In genomic region chr2:241103176-241103595, GRCh38 we compare ENCODE assay signal across 8 cellular contexts. TPM values are rescaled to one million over a fixed set of nuclear protein-coding genes. Genes with fewer than 3 reads are reported as not detected.
DNase-seq lines count a peak whose midpoint lies in the region; ATAC-seq and TF ChIP-seq lines count a peak whose summit lies in the region.

No MANE protein-coding gene starts in this region.

- H3K36me3 Mint-ChIP-seq in CD8-positive, alpha-beta memory T cell = peaks cover 0 to 80% (median 9%) of the 10 kb centered on the region in 3 donors

- no peak overlapping the region for H3K4ac ChIP-seq in neuronal stem cell (ENCODE audit: low read length)

- H3K23ac ChIP-seq in neuronal stem cell (ENCODE audit: low read depth, low read length, poor library complexity) = no peak overlapping the region

- TF ChIP-seq CTCF in OCI-LY1 (IDR thresholded peaks at IDR 0.05; ENCODE audit: low read length) = no peak

- H3K79me1 ChIP-seq in neuronal stem cell (ENCODE audit: low read depth, low read length) = peaks cover 9% of the 10 kb centered on the region

- no peaks in the 10 kb centered on the region for H3K9me3 ChIP-seq in CD8-positive, alpha-beta memory T cell (ENCODE audit: low read length)
- H3K9me3 ChIP-seq in OCI-LY1 (ENCODE audit: low read length) = no peaks in the 10 kb centered on the region
- no peaks in the 10 kb centered on the region for H3K9me3 ChIP-seq in endocrine pancreas (ENCODE audit: control insufficient read depth, low read length)
- no peaks in the 10 kb centered on the region for H3K9me3 ChIP-seq in neuronal stem cell (replicated peaks in 1 of 2; ENCODE audit: control insufficient read depth in 2 of 2, insufficient read depth in 1 of 2, low read depth in 1 of 2, low read length in 2 of 2)

- peak overlapping the region; percentile 95 to 99 (median 97) for H3K4me3 Mint-ChIP-seq in CD8-positive, alpha-beta memory T cell

- no peak for ATAC-seq in GM19395 (IDR thresholded peaks at IDR 0.05; ENCODE audit: unreplicated experiment)
- ATAC-seq in left lobe of liver = no peak

- H2BK12ac ChIP-seq in neuronal stem cell (ENCODE audit: low read length) = no peak overlapping the region

- H2BK120ac ChIP-seq in neuronal stem cell (ENCODE audit: low read depth, low read length) = no peak overlapping the region

- DNase-seq in CD8-positive, alpha-beta memory T cell = peak in 1 of 5 donors; percentile 25
- DNase-seq in neuronal stem cell (ENCODE audit: low spot score) (no peak), GM19240 (ENCODE audit: insufficient read length, low spot score) (no peak), ACHN (no peak), left lobe of liver (ENCODE audit: low spot score) (no peak)

- H2BK5ac ChIP-seq in neuronal stem cell (ENCODE audit: low read length) = no peak overlapping the region

- peak overlapping the region; percentile 76 for H3K4me2 ChIP-seq in OCI-LY1 (ENCODE audit: low read length)
- H3K4me2 ChIP-seq in neuronal stem cell (ENCODE audit: insufficient read depth, low read length, poor library complexity, severe bottlenecking) = peak overlapping the region; percentile 52

- in situ Hi-C loops in ACHN (cut with HindIII; ENCODE audit: low pct_ligation_motif_present, low pct_unique_long_range_greater_than_20kb, low sequenced_read_pairs) = no loop called here

- H3K4me1 ChIP-seq in CD8-positive, alpha-beta memory T cell (ENCODE audit: insufficient read depth, low read length) = peaks cover 67% of the 10 kb centered on the region
- H3K4me1 ChIP-seq in OCI-LY1 (ENCODE audit: insufficient read depth, low read length, severe bottlenecking) = peaks cover 49% of the 10 kb centered on the region
- no peaks in the 10 kb centered on the region for H3K4me1 ChIP-seq in endocrine pancreas (ENCODE audit: control insufficient read depth, insufficient read depth, low read length)
- H3K4me1 ChIP-seq in neuronal stem cell (ENCODE audit: control insufficient read depth in 2 of 2, insufficient read depth in 1 of 2, low read depth in 1 of 2, low read length in 2 of 2) = peaks cover 4 to 10% of the 10 kb centered on the region in 2 donors

- no peak overlapping the region for H3K14ac ChIP-seq in neuronal stem cell (ENCODE audit: low read length)

- H3F3A ChIP-seq in OCI-LY1 (ENCODE audit: insufficient read depth, low read length) = no peaks in the 10 kb centered on the region

- H3K9ac ChIP-seq in OCI-LY1 (ENCODE audit: low read length) = peak overlapping the region; percentile 92
- peak overlapping the region; percentile 93 for H3K9ac ChIP-seq in endocrine pancreas (ENCODE audit: control insufficient read depth, insufficient read depth, low read length)
- no peak overlapping the region for H3K9ac ChIP-seq in neuronal stem cell (ENCODE audit: low read depth, low read length, poor library complexity)

- no peak overlapping the region for H2AFZ ChIP-seq in OCI-LY1 (ENCODE audit: low read length)
- peak overlapping the region; percentile 96 for H2AFZ ChIP-seq in neuronal stem cell (ENCODE audit: low read length)

- H3K27ac ChIP-seq in CD8-positive, alpha-beta memory T cell (ENCODE audit: low read depth, low read length) = peak overlapping the region; percentile 77
- peak overlapping the region; percentile 77 for H3K27ac ChIP-seq in OCI-LY1 (ENCODE audit: low read depth, low read length, poor library complexity, severe bottlenecking)
- H3K27ac ChIP-seq in neuronal stem cell (replicated peaks; ENCODE audit: low read length) = no peak overlapping the region

- no CpG with 5 or more reads among the region's 5 CpGs for WGBS in neuronal stem cell (ENCODE audit: extremely low coverage in 2 of 2, insufficient read length in 2 of 2, insufficient replicate concordance in 1 of 2), 2 donors

- CTCF ChIA-PET in CD8-positive, alpha-beta memory T cell (lab: Charles Lee) = interaction anchor here (1.5 to 1.6 kb wide), 2 partner anchors 10 to 47 kb away, joined by 3 to 10 read pairs; partner anchors contain the start of genes PASK and PPP1R7

- H3K36me3 ChIP-seq in CD8-positive, alpha-beta memory T cell (ENCODE audit: insufficient read depth, low read length) = peaks cover 7% of the 10 kb centered on the region
- H3K36me3 ChIP-seq in OCI-LY1 (ENCODE audit: insufficient read depth, low read length) (peaks cover 35% of the 10 kb centered on the region; the same call in 1 of the 2 replicates), endocrine pancreas (ENCODE audit: control insufficient read depth, insufficient read depth, low read length) (no peaks in the 10 kb centered on the region), neuronal stem cell (replicated peaks in 1 of 2; ENCODE audit: control insufficient read depth in 2 of 2, insufficient read depth in 2 of 2, low read length in 2 of 2) (peaks cover 6 to 57% of the 10 kb centered on the region in 2 donors)

- no peaks in the 10 kb centered on the region for H3K27me3 ChIP-seq in CD8-positive, alpha-beta memory T cell (ENCODE audit: insufficient read depth, low read length, poor library complexity, severe bottlenecking)
- H3K27me3 ChIP-seq in OCI-LY1 (ENCODE audit: insufficient read depth, low read length) (no peaks in the 10 kb centered on the region), endocrine pancreas (ENCODE audit: control insufficient read depth, insufficient read depth, low read length) (no peaks in the 10 kb centered on the region), neuronal stem cell (ENCODE audit: control insufficient read depth in 3 of 3, insufficient read depth in 3 of 3, low read depth in 1 of 3, low read length in 3 of 3) (no peaks in the 10 kb centered on the region)

- H4K91ac ChIP-seq in neuronal stem cell (ENCODE audit: low read depth, low read length, poor library complexity) = no peak overlapping the region

- no peak overlapping the region for H2BK15ac ChIP-seq in neuronal stem cell (ENCODE audit: low read length)

- no peak overlapping the region for H4K8ac ChIP-seq in neuronal stem cell (ENCODE audit: low read depth, low read length)

- no peaks in the 10 kb centered on the region for H3K9me2 ChIP-seq in OCI-LY1 (ENCODE audit: low read depth, low read length)

- H3K4me1 Mint-ChIP-seq in CD8-positive, alpha-beta memory T cell = peaks cover 32 to 86% (median 55%) of the 10 kb centered on the region in 3 donors

- POLR2A ChIA-PET in CD8-positive, alpha-beta memory T cell (lab: Charles Lee) = interaction anchor here (0.7 to 3.8 kb wide), 3 partner anchors 8 to 47 kb away, joined by 3 to 49 read pairs (median 24); partner anchors contain the start of genes PASK and PPP1R7

- H3K79me2 ChIP-seq in OCI-LY1 (ENCODE audit: insufficient read depth, low read length) = peaks cover 18% of the 10 kb centered on the region

- no peaks in the 10 kb centered on the region for H4K20me1 ChIP-seq in OCI-LY1 (ENCODE audit: insufficient read depth, low read length)

- H3K4me3 ChIP-seq in CD8-positive, alpha-beta memory T cell (ENCODE audit: low read length) = peak overlapping the region; percentile 96
- H3K4me3 ChIP-seq in OCI-LY1 (ENCODE audit: low read depth, low read length, poor library complexity, severe bottlenecking) = peak overlapping the region; percentile 85
- peak overlapping the region; percentile 98 for H3K4me3 ChIP-seq in endocrine pancreas (ENCODE audit: control insufficient read depth, insufficient read depth, low read length)
- H3K4me3 ChIP-seq in neuronal stem cell (ENCODE audit: low read length in 2 of 2) = peak overlapping the region in 1 of 2 donors; percentile 81

- H3K9me3 Mint-ChIP-seq in CD8-positive, alpha-beta memory T cell = no peaks in the 10 kb centered on the region

- H3K18ac ChIP-seq in neuronal stem cell (ENCODE audit: low read length) = no peak overlapping the region

- no peak overlapping the region for H2AK5ac ChIP-seq in neuronal stem cell (ENCODE audit: low read depth, low read length)

- H3K27ac Mint-ChIP-seq in CD8-positive, alpha-beta memory T cell = peak overlapping the region; percentile 94 to 99 (median 98)

- H3K27me3 Mint-ChIP-seq in CD8-positive, alpha-beta memory T cell = no peaks in the 10 kb centered on the region

RNA-seq across cellular contexts. Expression of gene MTERF4, which starts 1.1 kb away (rescaled TPM):
- 10 to 100 TPM; 48.0 to 49.2 TPM for total RNA-seq in CD8-positive, alpha-beta memory T cell
- 46.4 TPM for polyA plus RNA-seq in CD8-positive, alpha-beta memory T cell
- 19.9 TPM for polyA plus RNA-seq in neuronal stem cell (2013, experiment 1 of 2)
- polyA plus RNA-seq in neuronal stem cell (2013, experiment 2 of 2) = 20.1 TPM
- total RNA-seq in left lobe of liver = 15.4 TPM

RNA-seq across cellular contexts. Expression of gene PASK, which starts 46.1 kb away (rescaled TPM):
- total RNA-seq in CD8-positive, alpha-beta memory T cell = 10 to 100 TPM; 92.8 to 93.8 TPM
- polyA plus RNA-seq in CD8-positive, alpha-beta memory T cell = 32.8 TPM
- 11.4 TPM for polyA plus RNA-seq in neuronal stem cell (2013, experiment 1 of 2)
- 10.5 TPM for polyA plus RNA-seq in neuronal stem cell (2013, experiment 2 of 2)
- 5.0 TPM for total RNA-seq in left lobe of liver

RNA-seq across cellular contexts. Expression of gene PPP1R7, which starts 47.1 kb away (rescaled TPM):
- total RNA-seq in CD8-positive, alpha-beta memory T cell = 10 to 100 TPM; 82.6 to 87.2 TPM
- polyA plus RNA-seq in CD8-positive, alpha-beta memory T cell = 132 TPM
- 36.4 TPM for polyA plus RNA-seq in neuronal stem cell (2013, experiment 1 of 2)
- polyA plus RNA-seq in neuronal stem cell (2013, experiment 2 of 2) = 38.0 TPM
- 25.6 TPM for total RNA-seq in left lobe of liver

Comparison
In these comparisons a context has a peak if more than half of its experiments do, and no peak if none do; other contexts are left out.
1. RNA of gene PASK, which starts 46.1 kb away (total RNA-seq): 92.8 to 93.8 TPM in CD8-positive, alpha-beta memory T cell; 5.0 TPM in left lobe of liver (single experiment); every median in the first group is over 10 times any median in the second.